1 cellular context compared by ENCODE assay signal in genomic region chr20:51985753-51986152, GRCh38.
TF ChIP-seq lines count a peak whose summit lies in the region.

No MANE protein-coding gene starts in this region.

TF ChIP-seq in GM23338, 12 proteins besides CTCF, POLR2A, EP300 and RAD21 (continued from another document):
- TF ChIP-seq REST (IDR thresholded peaks at IDR 0.05; ENCODE audit: unreplicated experiment) (no peak), CREB1 (CRISPR knock-in tag; IDR thresholded peaks at IDR 0.05; ENCODE audit: low read depth) (no peak), ZNF331 (CRISPR knock-in tag; IDR thresholded peaks at IDR 0.05; ENCODE audit: low read depth) (no peak), NANOG (IDR thresholded peaks at IDR 0.05; ENCODE audit: borderline replicate concordance) (no peak), JUNB (IDR thresholded peaks at IDR 0.05; ENCODE audit: unreplicated experiment) (no peak), POLR2AphosphoS5 (IDR thresholded peaks at IDR 0.05; ENCODE audit: low read depth) (no peak), EZH2 (IDR thresholded peaks at IDR 0.05; ENCODE audit: low read depth, unreplicated experiment) (no peak), ZNF462 (CRISPR knock-in tag; IDR thresholded peaks at IDR 0.05) (no peak)
